Comparison of ENCODE assay signal across 8 cellular contexts in genomic region chr7:156949541-156950380, GRCh38. TPM values are rescaled to one million over a fixed set of nuclear protein-coding genes. Genes with fewer than 3 reads are reported as not detected.
A peak's percentile ranks its signal among the peaks of the same experiment; 100 is the strongest.
DNase-seq lines count a peak whose midpoint lies in the region; ATAC-seq and TF ChIP-seq lines count a peak whose summit lies in the region.

A gene with protein sequence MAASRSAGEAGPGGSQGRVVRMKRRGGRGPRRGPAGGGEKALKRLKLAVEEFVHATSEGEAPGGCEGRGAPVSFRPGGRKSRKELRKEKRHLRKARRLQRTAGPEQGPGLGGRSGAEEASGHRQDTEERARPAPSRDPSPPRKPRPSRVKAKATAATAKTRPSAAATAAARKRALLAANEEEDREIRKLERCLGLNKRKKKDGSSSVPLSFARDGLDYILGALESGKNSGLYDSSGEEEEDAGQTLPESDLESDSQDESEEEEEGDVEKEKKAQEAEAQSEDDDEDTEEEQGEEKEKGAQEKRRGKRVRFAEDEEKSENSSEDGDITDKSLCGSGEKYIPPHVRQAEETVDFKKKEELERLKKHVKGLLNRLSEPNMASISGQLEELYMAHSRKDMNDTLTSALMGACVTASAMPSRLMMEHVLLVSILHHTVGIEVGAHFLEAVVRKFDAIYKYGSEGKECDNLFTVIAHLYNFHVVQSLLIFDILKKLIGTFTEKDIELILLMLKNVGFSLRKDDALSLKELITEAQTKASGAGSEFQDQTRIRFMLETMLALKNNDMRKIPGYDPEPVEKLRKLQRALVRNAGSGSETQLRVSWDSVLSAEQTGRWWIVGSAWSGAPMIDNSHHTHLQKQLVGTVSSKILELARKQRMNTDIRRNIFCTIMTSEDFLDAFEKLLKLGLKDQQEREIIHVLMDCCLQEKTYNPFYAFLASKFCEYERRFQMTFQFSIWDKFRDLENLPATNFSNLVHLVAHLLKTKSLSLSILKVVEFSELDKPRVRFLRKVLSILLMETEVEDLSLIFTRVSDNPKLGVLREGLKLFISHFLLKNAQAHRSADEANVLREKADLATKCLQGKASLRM (plus strand): TSS chr7:156949712. CDS start chr7:156949738, 26 bp downstream.

- peaks cover 0 to 7% (median 0%) of the 10 kb centered on the region in 11 experiments; a peak in 3 of 22 replicates for H3K9me3 ChIP-seq in BLaER1 treated with 17β-estradiol and CSF1 and Interleukin-3, amounts not matched to agents 10 nM and 100 nM (replicated peaks in 1 of 11)
- H3K9me3 ChIP-seq in liver (ENCODE audit: control insufficient read depth in 4 of 4, low read length in 3 of 4): no peaks in the 10 kb centered on the region

- H3K36me3 ChIP-seq in BLaER1 treated with 17β-estradiol and CSF1 and Interleukin-3, amounts not matched to agents 10 nM and 100 nM: peaks cover 26 to 30% (median 29%) of the 10 kb centered on the region in 11 experiments
- peaks cover 3 to 22% (median 17%) of the 10 kb centered on the region in 4 donors for H3K36me3 ChIP-seq in liver (ENCODE audit: control insufficient read depth in 4 of 4, insufficient read depth in 3 of 4, low read depth in 1 of 4, low read length in 3 of 4)

- peaks cover 1 to 28% (median 17%) of the 10 kb centered on the region in 11 experiments; a peak in 21 of 22 replicates for H3K27me3 ChIP-seq in BLaER1 treated with 17β-estradiol and CSF1 and Interleukin-3, amounts not matched to agents 10 nM and 100 nM
- no peaks in the 10 kb centered on the region for H3K27me3 ChIP-seq in liver (ENCODE audit: control insufficient read depth in 4 of 4, insufficient read depth in 4 of 4, low read length in 3 of 4)

- peak; percentile 91 for TF ChIP-seq CTCF in liver (IDR thresholded peaks at IDR 0.05; ENCODE audit: low read depth, low read length, missing input control)

- under 1% methylated on average over 115 of the region's 115 CpGs for WGBS in liver

- peak within 1 kb of the TSS; percentile 79 to 100 (median 94) for H3K4me3 ChIP-seq in BLaER1 treated with 17β-estradiol and CSF1 and Interleukin-3, amounts not matched to agents 10 nM and 100 nM
- peak within 1 kb of the TSS; percentile 91 to 97 (median 94) for H3K4me3 ChIP-seq in liver (ENCODE audit: low read depth in 1 of 3, low read length in 3 of 3)

- peaks cover 23 to 31% (median 29%) of the 10 kb centered on the region in 10 experiments for H3K4me1 ChIP-seq in BLaER1 treated with 17β-estradiol and CSF1 and Interleukin-3, amounts not matched to agents 10 nM and 100 nM
- H3K4me1 ChIP-seq in liver (ENCODE audit: control insufficient read depth in 4 of 4, insufficient read depth in 4 of 4, low read length in 3 of 4): peaks cover 7 to 22% (median 20%) of the 10 kb centered on the region in 4 donors

- H4K20me1 ChIP-seq in BLaER1 treated with 17β-estradiol and CSF1 and Interleukin-3, amounts not matched to agents 10 nM and 100 nM: peaks cover 21 to 52% (median 50%) of the 10 kb centered on the region in 11 experiments; a peak in 20 of 22 replicates

- peak; percentile 85 for DNase-seq in NCI-H460 (ENCODE audit: extremely low read depth, low read depth)
- DNase-seq in activated CD4-positive, alpha-beta T cell treated with anti-CD3 and anti-CD28 coated beads for 48 hours: peak; percentile 94
- peak; percentile 80 for DNase-seq in dedifferentiated amniotic fluid mesenchymal stem cell (ENCODE audit: extremely low spot score)
- DNase-seq in stimulated activated CD4-positive, alpha-beta T cell treated with anti-CD3 and anti-CD28 coated beads, Interleukin-4, amount 100 ng/mL, for 1 hour: peak; percentile 94

- ATAC-seq in GM19043 (IDR thresholded peaks at IDR 0.05; ENCODE audit: low read depth, unreplicated experiment): peak; percentile 88
- peak; percentile 91 for ATAC-seq in HG03342 (IDR thresholded peaks at IDR 0.05; ENCODE audit: unreplicated experiment)

- H3K27ac ChIP-seq in BLaER1 treated with 17β-estradiol and CSF1 and Interleukin-3, amounts not matched to agents 10 nM and 100 nM: peak within 1 kb of the TSS; percentile 53 to 92 (median 88); a peak in 21 of 22 replicates
- H3K27ac ChIP-seq in liver (ENCODE audit: low read depth in 1 of 2, low read length in 2 of 2): no peak within 1 kb of the TSS

- no peak for TF ChIP-seq RAD21 in liver (IDR thresholded peaks at IDR 0.05)

- H3K4me2 ChIP-seq in BLaER1 treated with 17β-estradiol and CSF1 and Interleukin-3, amounts not matched to agents 10 nM and 100 nM: peak within 1 kb of the TSS; percentile 90 to 98 (median 95)

- H3K9ac ChIP-seq in BLaER1 treated with 17β-estradiol and CSF1 and Interleukin-3, amounts not matched to agents 10 nM and 100 nM: peak within 1 kb of the TSS; percentile 83 to 96 (median 92)
- H3K9ac ChIP-seq in liver (ENCODE audit: low read depth in 1 of 2, low read length in 2 of 2): peak within 1 kb of the TSS in 1 of 2 donors; percentile 76

TF ChIP-seq in liver, 16 proteins besides CTCF, POLR2A, EP300 and RAD21:
- TF ChIP-seq HNF4A (conservative IDR thresholded peaks at IDR 0.05) (no peak), HNF4G (IDR thresholded peaks at IDR 0.05) (no peak), YY1 (IDR thresholded peaks at IDR 0.05) (peak; percentile 90), GABPA (IDR thresholded peaks at IDR 0.05 in 1 of 2, conservative IDR thresholded peaks at IDR 0.05 in 1 of 2) (peak; percentile 75 to 91), SP1 (IDR thresholded peaks at IDR 0.05) (no peak)
- TF ChIP-seq, protein P1, sequence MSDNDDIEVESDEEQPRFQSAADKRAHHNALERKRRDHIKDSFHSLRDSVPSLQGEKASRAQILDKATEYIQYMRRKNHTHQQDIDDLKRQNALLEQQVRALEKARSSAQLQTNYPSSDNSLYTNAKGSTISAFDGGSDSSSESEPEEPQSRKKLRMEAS (IDR thresholded peaks at IDR 0.05): no peak

RNA-seq across cellular contexts. Expression of the gene that starts here (rescaled TPM):
- total RNA-seq in NCI-H460 (2014; rRNA removed; shearing (Covaris generic)): 10.7 and 15.1 TPM in 2 replicates
- 33.1 and 61.8 TPM in 2 replicates for polyA plus RNA-seq in NCI-H460 (2014; cell fraction: nucleus; rRNA removed)
- 10 to 100 TPM in 1 of 2 donors, 1 to 10 TPM in 1; 8.1 to 11.4 TPM for total RNA-seq in liver
- polyA plus RNA-seq in liver: 1 to 10 TPM; 4.0 to 4.3 TPM

Comparison
In these comparisons a context has a peak if more than half of its experiments do, and no peak if none do; other contexts are left out.
1. H3K27ac ChIP-seq: peak in BLaER1 treated with 17β-estradiol and CSF1 and Interleukin-3, amounts not matched to agents 10 nM and 100 nM (11 of 11); none in liver (0 of 2).
2. Peak in every context shown above with its lines, with median percentiles within 50 percentile points of each other: DNase-seq.